Comparison of ENCODE assay signal across 10 cellular contexts in genomic region chr1:199691540-199691939, GRCh38.
DNase-seq lines count a peak whose midpoint lies in the region; FAIRE-seq and TF ChIP-seq lines count a peak whose summit lies in the region.
"Had no signal": no experiment of that assay in that cellular context is flagged by ENCODE, and none has a peak within 500 bp of the region (broad histone marks: within the 10 kb centered on the region; RNA-seq: fewer than 3 reads in every experiment).

No MANE protein-coding gene starts in this region.

- no TSS peak for BruUV-seq in PC-9 (replicated peaks; lab: Mats Ljungman, UMichigan)

- H3K9me2 ChIP-seq in PC-9 (ENCODE audit: insufficient read depth): no peaks in the 10 kb centered on the region

- FAIRE-seq in D721Med (lab: Jason Lieb, UNC): no peak

- H3K36me3 ChIP-seq in PC-9 (ENCODE audit: low read depth): no peaks in the 10 kb centered on the region

- POLR2A ChIA-PET in AG04449 (lab: Yijun Ruan, JAX) (no interaction called here), PC-9 (lab: Charles Lee; ENCODE audit: unreplicated experiment) (interaction anchor here (0.6 kb wide), 1 partner anchor 30 kb away, joined by 3 read pairs; no protein-coding TSS in a partner anchor)

- CTCF ChIA-PET in AG04449 (lab: Yijun Ruan, JAX) (interaction anchor here (0.7 to 1.7 kb wide), 4 partner anchors 11 to 931 kb away, joined by 3 to 5 read pairs (median 3); no protein-coding TSS in a partner anchor), PC-9 (lab: Charles Lee) (interaction anchor here (0.7 kb wide), 1 partner anchor 341 kb away, joined by 3 read pairs; no protein-coding TSS in a partner anchor)

- no peaks in the 10 kb centered on the region for H3K27me3 ChIP-seq in PC-9 (ENCODE audit: insufficient read depth, low read depth)

- H3K27ac ChIP-seq in PC-9: 0 out of 2 replicates have a peak overlapping the region, but pooled peaks have one; percentile 7

- H3K4me3 ChIP-seq in AG04449 (ENCODE audit: low read depth, low read length): no peak overlapping the region
- H3K4me3 ChIP-seq in PC-9: no peak overlapping the region
- H3K4me3 ChIP-seq in foreskin fibroblast (ENCODE audit: low read depth in 1 of 2, low read length in 2 of 2): no peak overlapping the region

- intact Hi-C loops in PC-9 (cut with micrococcal nuclease; ENCODE audit: unreplicated experiment): no loop called here

- TF ChIP-seq CTCF in AG04449 (IDR thresholded peaks at IDR 0.05; ENCODE audit: insufficient read depth, low read length, missing control alignments): no peak
- TF ChIP-seq CTCF in PC-9 (conservative IDR thresholded peaks at IDR 0.05): no peak
- TF ChIP-seq CTCF in foreskin fibroblast (IDR thresholded peaks at IDR 0.05; ENCODE audit: low read depth, low read length): no peak
- TF ChIP-seq CTCF in D721Med (IDR thresholded peaks at IDR 0.05; ENCODE audit: insufficient read depth, missing control alignments): no peak

- H3F3A ChIP-seq in PC-9 (ENCODE audit: insufficient read depth, low read depth): no peaks in the 10 kb centered on the region

- no peaks in the 10 kb centered on the region for H4K20me1 ChIP-seq in PC-9 (ENCODE audit: insufficient read depth)

- H3K79me2 ChIP-seq in PC-9 (ENCODE audit: low read depth): no peaks in the 10 kb centered on the region

- H3K4me2 ChIP-seq in PC-9: 0 out of 2 replicates have a peak overlapping the region, but pooled peaks have one; percentile 13

- DNase-seq in AG04449 (ENCODE audit: low read depth, low spot score) (peak; percentile 65), HK-2 (ENCODE audit: unreplicated experiment) (peak; percentile 18), PC-9 (peak; percentile 10 to 64), foreskin fibroblast (peak; percentile 82 to 84), D721Med (ENCODE audit: insufficient read length, low spot score) (no peak), NCI-H2196 treated with DMSO at 0.1 percent for 48 hours (lab: John Stamatoyannopoulos, UW; ENCODE audit: unreplicated experiment) (no peak)
- no peak for DNase-seq in effector CD4-positive, alpha-beta T cell
- no peak for DNase-seq in stimulated activated CD4-positive, alpha-beta T cell treated with anti-CD3 and anti-CD28 coated beads, Interleukin-4, amount 100 ng/mL, for 1 hour
- DNase-seq: activated naive CD8-positive, alpha-beta T cell treated with anti-CD3 and anti-CD28 coated beads for 36 hours; DND-41 had no signal

- no peaks in the 10 kb centered on the region for H3K9me3 ChIP-seq in PC-9 (ENCODE audit: insufficient read depth, low read depth)

- peaks cover 28% of the 10 kb centered on the region for H3K4me1 ChIP-seq in PC-9 (replicated peaks; ENCODE audit: insufficient read depth)

- no peak overlapping the region for H2AFZ ChIP-seq in PC-9

Comparison
In these comparisons a context has a peak if more than half of its experiments do, and no peak if none do; other contexts are left out.
1. DNase-seq: peak in AG04449 (single experiment), HK-2 (single experiment), PC-9 (2 of 2) and foreskin fibroblast (2 of 2); none in D721Med (single experiment), effector CD4-positive, alpha-beta T cell (single experiment), stimulated activated CD4-positive, alpha-beta T cell treated with anti-CD3 and anti-CD28 coated beads, Interleukin-4, amount 100 ng/mL, for 1 hour (single experiment) and NCI-H2196 treated with DMSO at 0.1 percent for 48 hours (single experiment).